In genomic region chr1:42680921-42681683, GRCh38 we compare ENCODE assay signal across 8 cellular contexts. TPM values are rescaled to one million over a fixed set of nuclear protein-coding genes. Genes with fewer than 3 reads are reported as not detected.
DNase-seq lines count a peak whose midpoint lies in the region; ATAC-seq and TF ChIP-seq lines count a peak whose summit lies in the region.

No MANE protein-coding gene starts in this region.

- WGBS in esophagus squamous epithelium, 2 donors = 5 to 7% methylated on average over 18 of the region's 18 CpGs

- H3K27ac Mint-ChIP-seq in neural crest cell (ENCODE audit: unreplicated experiment) = peak overlapping the region; percentile 93

- peak overlapping the region; percentile 79 for H3K4me2 ChIP-seq in DND-41 (ENCODE audit: insufficient read depth, low read length)

- no peaks in the 10 kb centered on the region for H3K9me3 Mint-ChIP-seq in neural crest cell

- H3K27me3 Mint-ChIP-seq in neural crest cell (ENCODE audit: low read depth) = peaks cover 4% of the 10 kb centered on the region

- intact Hi-C loops in esophagus squamous epithelium (cut with DNase I) = no loop called here

- peak overlapping the region; percentile 85 for H3K27ac ChIP-seq in DND-41 (ENCODE audit: low read length)
- H3K27ac ChIP-seq in esophagus squamous epithelium = peak overlapping the region; percentile 90 to 99 (median 96)

- no peaks in the 10 kb centered on the region for H3K9me3 ChIP-seq in DND-41 (ENCODE audit: insufficient read depth, low read length, severe bottlenecking)
- H3K9me3 ChIP-seq in esophagus squamous epithelium = no peaks in the 10 kb centered on the region

- H3K9ac ChIP-seq in DND-41 (ENCODE audit: low read depth, low read length) = peak overlapping the region; percentile 82

- peak overlapping the region; percentile 86 for H2AFZ ChIP-seq in DND-41 (ENCODE audit: low read depth, low read length)

- peaks cover 50% of the 10 kb centered on the region for H3K4me1 Mint-ChIP-seq in neural crest cell

- H3K4me1 ChIP-seq in DND-41 (ENCODE audit: insufficient read depth, low read length) (peaks cover 41% of the 10 kb centered on the region), esophagus squamous epithelium (peaks cover 11 to 47% (median 37%) of the 10 kb centered on the region in 3 donors)

- H3K4me3 ChIP-seq in DND-41 (ENCODE audit: low read depth in 1 of 2, low read length in 2 of 2) (peak overlapping the region; percentile 51 to 74), esophagus squamous epithelium (peak overlapping the region; percentile 75 to 97 (median 86))
- peak overlapping the region; percentile 90 for H3K4me3 ChIP-seq in Jurkat, Clone E6-1 (ENCODE audit: low read length)

- H3K36me3 Mint-ChIP-seq in neural crest cell (ENCODE audit: low read depth) = peaks cover 16% of the 10 kb centered on the region

- H3K27me3 ChIP-seq in DND-41 (ENCODE audit: insufficient read depth, low read length, poor library complexity) (no peaks in the 10 kb centered on the region), esophagus squamous epithelium (no peaks in the 10 kb centered on the region)

- peaks cover 54% of the 10 kb centered on the region for H3K79me2 ChIP-seq in DND-41 (ENCODE audit: insufficient read depth, low read length)

- peak; percentile 17 for DNase-seq in DND-41
- peak; percentile 39 for DNase-seq in Jurkat, Clone E6-1 (ENCODE audit: low read depth, low spot score)
- peak; percentile 18 for DNase-seq in activated CD4-positive, alpha-beta T cell treated with anti-CD3 and anti-CD28 coated beads for 48 hours
- DNase-seq in esophagus squamous epithelium (lab: John Stamatoyannopoulos, UW) = no peak
- no peak for DNase-seq in neural crest cell (ENCODE audit: low read depth, low spot score)

- peaks cover 33% of the 10 kb centered on the region for H4K20me1 ChIP-seq in DND-41 (ENCODE audit: insufficient read depth, low read length)

- ATAC-seq in DND-41 (ENCODE audit: insufficient read depth, low read depth) (no peak), GM19324 (IDR thresholded peaks at IDR 0.05; ENCODE audit: low FRiP score, unreplicated experiment) (no peak), HG03196 (IDR thresholded peaks at IDR 0.05; ENCODE audit: unreplicated experiment) (no peak), GM18873 (IDR thresholded peaks at IDR 0.05; ENCODE audit: low FRiP score, unreplicated experiment) (no peak)

- H3K36me3 ChIP-seq in DND-41 (ENCODE audit: insufficient read depth, low read length) = peaks cover 35% of the 10 kb centered on the region
- peaks cover 0 to 3% (median 0%) of the 10 kb centered on the region in 3 donors for H3K36me3 ChIP-seq in esophagus squamous epithelium

- H3K4me3 Mint-ChIP-seq in neural crest cell = peak overlapping the region; percentile 100

- no peak for TF ChIP-seq POLR2A in esophagus squamous epithelium (IDR thresholded peaks at IDR 0.05)

- TF ChIP-seq CTCF in DND-41 (IDR thresholded peaks at IDR 0.05; ENCODE audit: borderline replicate concordance, extremely low read depth, low read length, poor library complexity, severe bottlenecking) (peak; percentile 22), esophagus squamous epithelium (IDR thresholded peaks at IDR 0.05) (no peak), neural crest cell (conservative IDR thresholded peaks at IDR 0.05) (no peak)

RNA-seq across cellular contexts. Expression of gene YBX1, which starts 1.1 kb away (rescaled TPM):
- polyA plus RNA-seq in Jurkat, Clone E6-1 (2012; ENCODE audit: insufficient read depth, insufficient read length) = 1,423 TPM
- total RNA-seq in esophagus squamous epithelium = 100 to 1,000 TPM; 338 to 569 (median 531) TPM
- total RNA-seq in neural crest cell = 1,242 and 1,309 TPM in 2 replicates

RNA-seq across cellular contexts. Expression of gene PPIH, which starts 22.9 kb away (rescaled TPM):
- 177 TPM for polyA plus RNA-seq in Jurkat, Clone E6-1 (2012; ENCODE audit: insufficient read depth, insufficient read length)
- total RNA-seq in esophagus squamous epithelium (10 to 100 TPM; 29.2 to 56.2 (median 43.4) TPM), neural crest cell (69.2 and 75.2 TPM in 2 replicates)

RNA-seq across cellular contexts. Expression of gene CLDN19, which starts 58.9 kb away (rescaled TPM):
- polyA plus RNA-seq in Jurkat, Clone E6-1 (2012; ENCODE audit: insufficient read depth, insufficient read length) = not detected
- total RNA-seq in esophagus squamous epithelium (under 1 TPM in 1 of 4 donors, not detected in 3; 0.21 TPM), neural crest cell (0.14 and 0.19 TPM in 2 replicates)

Comparison
In these comparisons a context has a peak if more than half of its experiments do, and no peak if none do; other contexts are left out.
1. DNase-seq: peak in DND-41 (single experiment), Jurkat, Clone E6-1 (single experiment) and activated CD4-positive, alpha-beta T cell treated with anti-CD3 and anti-CD28 coated beads for 48 hours (single experiment); none in esophagus squamous epithelium (single experiment) and neural crest cell (single experiment).
2. Peak in every context shown above with its lines, with median percentiles within 50 percentile points of each other: H3K4me3 ChIP-seq.